ENCODE assay signal across 1 cellular context in the genomic region with DNA sequence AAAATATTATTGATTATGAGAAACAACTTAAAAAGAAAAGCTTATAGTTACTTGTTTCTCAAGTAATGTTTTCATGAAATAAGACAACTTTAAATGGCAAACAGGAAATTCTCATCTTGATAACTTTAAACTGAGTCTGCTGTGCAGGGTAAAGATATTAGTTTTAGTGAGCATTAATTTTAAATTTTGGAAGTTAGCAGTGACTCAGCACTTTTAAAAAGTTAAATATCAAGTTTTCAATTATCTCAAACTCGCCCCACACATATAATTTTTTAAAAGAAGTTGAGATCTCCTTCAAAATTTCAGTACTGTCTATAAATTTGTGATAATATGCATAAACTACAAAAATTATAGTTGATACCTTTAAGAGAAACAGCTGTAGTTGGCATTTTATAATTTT.
TF ChIP-seq lines count a peak whose summit lies in the region.

No MANE protein-coding gene starts in this region.

TF ChIP-seq in HepG2, 621 proteins besides CTCF, POLR2A, EP300 and RAD21 (continued from another document):
- TF ChIP-seq PRPF4 (IDR thresholded peaks at IDR 0.05; ENCODE audit: low read depth, low read length, poor library complexity, severe bottlenecking), result no peak
- no peak for TF ChIP-seq ZNF773 (CRISPR knock-in tag; IDR thresholded peaks at IDR 0.05; ENCODE audit: borderline replicate concordance)
- TF ChIP-seq ZNF543 (CRISPR knock-in tag; IDR thresholded peaks at IDR 0.05), result no peak
- TF ChIP-seq, protein P1, sequence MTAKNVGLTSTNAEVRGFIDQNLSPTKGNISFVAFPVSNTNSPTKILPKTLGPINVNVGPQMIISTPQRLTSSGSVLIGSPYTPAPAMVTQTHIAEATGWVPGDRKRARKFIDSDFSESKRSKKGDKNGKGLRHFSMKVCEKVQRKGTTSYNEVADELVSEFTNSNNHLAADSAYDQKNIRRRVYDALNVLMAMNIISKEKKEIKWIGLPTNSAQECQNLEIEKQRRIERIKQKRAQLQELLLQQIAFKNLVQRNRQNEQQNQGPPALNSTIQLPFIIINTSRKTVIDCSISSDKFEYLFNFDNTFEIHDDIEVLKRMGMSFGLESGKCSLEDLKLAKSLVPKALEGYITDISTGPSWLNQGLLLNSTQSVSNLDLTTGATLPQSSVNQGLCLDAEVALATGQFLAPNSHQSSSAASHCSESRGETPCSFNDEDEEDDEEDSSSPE (CRISPR knock-in tag; IDR thresholded peaks at IDR 0.05), result no peak
- TF ChIP-seq SALL2 (CRISPR knock-in tag; IDR thresholded peaks at IDR 0.05), result no peak
- peak; percentile 86 for TF ChIP-seq NFE2L2 (IDR thresholded peaks at IDR 0.05; ENCODE audit: low read length)
- TF ChIP-seq ZNF18 (CRISPR knock-in tag; IDR thresholded peaks at IDR 0.05; ENCODE audit: insufficient replicate concordance), result no peak
- no peak for TF ChIP-seq FOXO1 (CRISPR knock-in tag; IDR thresholded peaks at IDR 0.05)
